1 cellular context compared by ENCODE assay signal in genomic region chr3:123859177-123859576, GRCh38.
TF ChIP-seq lines count a peak whose summit lies in the region.

No MANE protein-coding gene starts in this region.

TF ChIP-seq in IMR-90, 13 proteins besides CTCF, POLR2A, EP300 and RAD21 (continued from another document):
- TF ChIP-seq, protein P1, sequence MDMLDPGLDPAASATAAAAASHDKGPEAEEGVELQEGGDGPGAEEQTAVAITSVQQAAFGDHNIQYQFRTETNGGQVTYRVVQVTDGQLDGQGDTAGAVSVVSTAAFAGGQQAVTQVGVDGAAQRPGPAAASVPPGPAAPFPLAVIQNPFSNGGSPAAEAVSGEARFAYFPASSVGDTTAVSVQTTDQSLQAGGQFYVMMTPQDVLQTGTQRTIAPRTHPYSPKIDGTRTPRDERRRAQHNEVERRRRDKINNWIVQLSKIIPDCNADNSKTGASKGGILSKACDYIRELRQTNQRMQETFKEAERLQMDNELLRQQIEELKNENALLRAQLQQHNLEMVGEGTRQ (IDR thresholded peaks at IDR 0.05; ENCODE audit: low read depth, low read length): no peak
- TF ChIP-seq CEBPB (IDR thresholded peaks at IDR 0.05; ENCODE audit: low read depth, low read length): no peak
- TF ChIP-seq RFX5 (IDR thresholded peaks at IDR 0.05; ENCODE audit: low read depth, low read length): no peak
- TF ChIP-seq, protein P2, sequence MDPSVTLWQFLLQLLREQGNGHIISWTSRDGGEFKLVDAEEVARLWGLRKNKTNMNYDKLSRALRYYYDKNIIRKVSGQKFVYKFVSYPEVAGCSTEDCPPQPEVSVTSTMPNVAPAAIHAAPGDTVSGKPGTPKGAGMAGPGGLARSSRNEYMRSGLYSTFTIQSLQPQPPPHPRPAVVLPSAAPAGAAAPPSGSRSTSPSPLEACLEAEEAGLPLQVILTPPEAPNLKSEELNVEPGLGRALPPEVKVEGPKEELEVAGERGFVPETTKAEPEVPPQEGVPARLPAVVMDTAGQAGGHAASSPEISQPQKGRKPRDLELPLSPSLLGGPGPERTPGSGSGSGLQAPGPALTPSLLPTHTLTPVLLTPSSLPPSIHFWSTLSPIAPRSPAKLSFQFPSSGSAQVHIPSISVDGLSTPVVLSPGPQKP (IDR thresholded peaks at IDR 0.05; ENCODE audit: borderline replicate concordance, low read depth, low read length): no peak
- TF ChIP-seq NFE2L2 (IDR thresholded peaks at IDR 0.05; ENCODE audit: low read depth, low read length): no peak
- TF ChIP-seq MAFK (IDR thresholded peaks at IDR 0.05; ENCODE audit: low read depth, low read length): no peak
- TF ChIP-seq RCOR1 (IDR thresholded peaks at IDR 0.05; ENCODE audit: insufficient replicate concordance, low read length): no peak
